Comparison of ENCODE assay signal across 36 cellular contexts in the genomic region with DNA sequence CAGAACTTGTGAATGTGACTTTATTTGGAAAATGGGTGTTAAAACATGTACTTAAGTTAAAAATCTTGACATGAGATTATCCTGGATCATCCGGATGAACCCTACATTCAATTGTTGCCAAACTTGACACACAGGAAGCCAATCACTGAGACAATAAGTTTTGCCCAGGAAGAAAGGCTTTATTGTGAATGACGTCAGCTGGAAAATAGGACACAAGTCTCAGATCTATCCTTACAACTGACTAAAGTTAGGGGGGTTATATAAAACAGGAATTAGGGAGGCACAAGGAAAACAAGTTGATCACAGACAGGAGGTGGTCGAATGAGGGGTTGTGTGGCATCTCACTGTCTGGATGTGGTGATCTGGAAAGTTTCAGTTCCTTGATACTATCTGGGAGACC.
"Had no signal": no experiment of that assay in that cellular context is flagged by ENCODE, and none has a peak within 500 bp of the region (broad histone marks: within the 10 kb centered on the region; RNA-seq: fewer than 3 reads in every experiment).

No MANE protein-coding gene starts in this region.

- H3K4me3 ChIP-seq: MG63 had no signal

- DNase-seq: Karpas-422, Kasumi-1, MG63, MM.1S, MV-4-11, NCI-H1048, NCI-H1092, NCI-H1092 treated with DMSO at 0.1 percent for 48 hours, NCI-H1105, NCI-H1105 treated with DMSO at 0.1 percent for 48 hours, NCI-H1417, NCI-H1417 treated with DMSO at 0.1 percent for 48 hours, NCI-H1436, NCI-H1436 treated with DMSO at 0.1 percent for 48 hours, NCI-H146, NCI-H1694, NCI-H1694 treated with DMSO at 0.1 percent for 48 hours, NCI-H187, NCI-H187 treated with DMSO at 0.1 percent for 48 hours, NCI-H1930, NCI-H2029, NCI-H2029 treated with DMSO at 0.1 percent for 48 hours, NCI-H2081, NCI-H2081 treated with DMSO at 0.1 percent for 48 hours, NCI-H2107, NCI-H2171, NCI-H2171 treated with DMSO at 0.1 percent for 48 hours, NCI-H2227 treated with DMSO at 0.1 percent for 48 hours, NCI-H226, NCI-H345, NCI-H446, NCI-H446 treated with DMSO at 0.1 percent for 48 hours, NCI-H510A, NCI-H510A treated with DMSO at 0.1 percent for 48 hours, NCI-H524, NCI-H524 treated with DMSO at 0.1 percent for 48 hours had no signal

- H3K36me3 ChIP-seq: MG63 had no signal

- H3K27me3 ChIP-seq: MG63 had no signal

- H3K9me3 ChIP-seq: MG63 had no signal
